In genomic region chr20:8363970-8364733, GRCh38 we compare ENCODE assay signal across 1 cellular context.
TF ChIP-seq lines count a peak whose summit lies in the region.

No MANE protein-coding gene starts in this region.

TF ChIP-seq in HepG2, 621 proteins besides CTCF, POLR2A, EP300 and RAD21 (continued from another document):
- TF ChIP-seq HMGXB3 (CRISPR knock-in tag; IDR thresholded peaks at IDR 0.05; ENCODE audit: borderline replicate concordance) (peak; percentile 69; the same call in 1 of the 2 replicates), ZNF44 (CRISPR knock-in tag; IDR thresholded peaks at IDR 0.05) (0 out of 2 replicates have a peak, but pooled peaks have one; percentile 43), SMARCC2 (IDR thresholded peaks at IDR 0.05) (peak; percentile 69; the same call in 1 of the 2 replicates), KLF16 (CRISPR knock-in tag; IDR thresholded peaks at IDR 0.05) (peak in 1 of 2 experiments; percentile 72; a peak in 1 of 4 replicates), HOMEZ (CRISPR knock-in tag; IDR thresholded peaks at IDR 0.05; ENCODE audit: low read depth) (peak; percentile 99), CEBPB (IDR thresholded peaks at IDR 0.05; ENCODE audit: borderline replicate concordance, low read depth, low read length) (peak; percentile 29; the same call in 1 of the 2 replicates), HNF4A (CRISPR knock-in tag; IDR thresholded peaks at IDR 0.05) (peak; percentile 99), ZNF768 (CRISPR knock-in tag; IDR thresholded peaks at IDR 0.05) (no peak), ZNF564 (CRISPR knock-in tag; IDR thresholded peaks at IDR 0.05) (peak; percentile 44; the same call in 1 of the 2 replicates), TARDBP (CRISPR knock-in tag; IDR thresholded peaks at IDR 0.05) (peak; percentile 53; the same call in 1 of the 2 replicates), TEAD3 (CRISPR knock-in tag; optimal IDR thresholded peaks at IDR 0.05; ENCODE audit: borderline replicate concordance) (peak; percentile 89), ZBTB34 (CRISPR knock-in tag; IDR thresholded peaks at IDR 0.05) (0 out of 2 replicates have a peak, but pooled peaks have one; percentile 50), GMEB2 (CRISPR knock-in tag; IDR thresholded peaks at IDR 0.05; ENCODE audit: low read depth) (0 out of 2 replicates have a peak, but pooled peaks have one; percentile 19), MEF2D (CRISPR knock-in tag; IDR thresholded peaks at IDR 0.05) (peak; percentile 58; the same call in 1 of the 2 replicates), RFX3 (CRISPR knock-in tag; IDR thresholded peaks at IDR 0.05) (peak; percentile 24; the same call in 1 of the 2 replicates), MIER3 (CRISPR knock-in tag; IDR thresholded peaks at IDR 0.05; ENCODE audit: borderline replicate concordance) (peak; percentile 92)
